9 cellular contexts compared by ENCODE assay signal in genomic region chr13:113861433-113862030, GRCh38. TPM values are rescaled to one million over a fixed set of nuclear protein-coding genes. Genes with fewer than 3 reads are reported as not detected.
A peak's percentile ranks its signal among the peaks of the same experiment; 100 is the strongest.
DNase-seq lines count a peak whose midpoint lies in the region; ATAC-seq, FAIRE-seq and TF ChIP-seq lines count a peak whose summit lies in the region.
"Had no signal": no experiment of that assay in that cellular context is flagged by ENCODE, and none has a peak within 500 bp of the region (broad histone marks: within the 10 kb centered on the region; RNA-seq: fewer than 3 reads in every experiment).

No MANE protein-coding gene starts in this region.

- CTCF ChIA-PET in OCI-LY7 (lab: Charles Lee; ENCODE audit: unreplicated experiment), result no interaction called here

- no peak for ATAC-seq in GM19035 (IDR thresholded peaks at IDR 0.05; ENCODE audit: unreplicated experiment)

- DNase-seq in D341Med (ENCODE audit: low spot score), result peak; percentile 26
- peak in 1 of 3 donors; percentile 50 for DNase-seq in Peyer's patch
- no peak for DNase-seq in fibroblast of villous mesenchyme (ENCODE audit: low read depth)
- DNase-seq in progenitor cell of endocrine pancreas (ENCODE audit: low spot score, unreplicated experiment), result no peak
- no peak for DNase-seq in OCI-LY7 (ENCODE audit: low spot score)
- DNase-seq in NCI-H2196 treated with DMSO at 0.1 percent for 48 hours (lab: John Stamatoyannopoulos, UW; ENCODE audit: unreplicated experiment), result no peak
- DNase-seq in GM19239 (ENCODE audit: insufficient read length, low spot score), result no peak

- no peaks in the 10 kb centered on the region for H4K20me1 ChIP-seq in OCI-LY7 (ENCODE audit: insufficient read depth, low read length)

- no peak for TF ChIP-seq POLR2A in Peyer's patch (IDR thresholded peaks at IDR 0.05)

- no peaks in the 10 kb centered on the region for H3K36me3 Mint-ChIP-seq in progenitor cell of endocrine pancreas (ENCODE audit: insufficient read depth)
- H3K36me3 Mint-ChIP-seq: memory B cell had no signal

- no peaks in the 10 kb centered on the region for H3K79me2 ChIP-seq in OCI-LY7 (ENCODE audit: insufficient read depth, low read depth, low read length)

- H3K4me1 ChIP-seq in Peyer's patch, result peaks cover 7 to 55% (median 14%) of the 10 kb centered on the region in 4 donors
- no peaks in the 10 kb centered on the region for H3K4me1 ChIP-seq in OCI-LY7 (ENCODE audit: insufficient read depth, low read length, poor library complexity, severe bottlenecking)

- no peaks in the 10 kb centered on the region for H3K9me3 ChIP-seq in Peyer's patch
- H3K9me3 ChIP-seq in OCI-LY7 (ENCODE audit: low read length), result no peaks in the 10 kb centered on the region

- H3K4me1 Mint-ChIP-seq in progenitor cell of endocrine pancreas (ENCODE audit: low read depth), result peaks cover 21% of the 10 kb centered on the region

- H3K27ac ChIP-seq in Peyer's patch (peak overlapping the region in 3 of 4 donors; percentile 71 to 93 (median 89)), OCI-LY7 (ENCODE audit: low read depth, low read length, poor library complexity, severe bottlenecking) (no peak overlapping the region)

- no peaks in the 10 kb centered on the region for H3K9me3 Mint-ChIP-seq in progenitor cell of endocrine pancreas (ENCODE audit: low read depth)
- H3K9me3 Mint-ChIP-seq: memory B cell had no signal

- no peaks in the 10 kb centered on the region for H3K27me3 ChIP-seq in Peyer's patch

- H3K27ac Mint-ChIP-seq in progenitor cell of endocrine pancreas, result peak overlapping the region; percentile 98

- peak overlapping the region; percentile 0 for H3K4me3 Mint-ChIP-seq in progenitor cell of endocrine pancreas (ENCODE audit: low read depth)

- no TSS peak for BruUV-seq in OCI-LY7 (replicated peaks; lab: Mats Ljungman, UMichigan)

- FAIRE-seq in GM19239 (lab: Jason Lieb, UNC), result no peak

- peaks cover 32% of the 10 kb centered on the region for H3K27me3 Mint-ChIP-seq in progenitor cell of endocrine pancreas

- POLR2A ChIA-PET in OCI-LY7 (lab: Charles Lee), result no interaction called here

- no peaks in the 10 kb centered on the region for H3K9me2 ChIP-seq in OCI-LY7 (ENCODE audit: insufficient read depth, low read length)

- H3K4me3 ChIP-seq in Peyer's patch, result peak overlapping the region in 2 of 4 donors; percentile 11 to 27
- peak overlapping the region; percentile 88 for H3K4me3 ChIP-seq in fibroblast of villous mesenchyme (ENCODE audit: low read depth, low read length)
- no peak overlapping the region for H3K4me3 ChIP-seq in OCI-LY7 (ENCODE audit: low read depth, low read length, poor library complexity, severe bottlenecking)

- TF ChIP-seq CTCF in Peyer's patch (IDR thresholded peaks at IDR 0.05), result peak in 1 of 6 experiments; percentile 10
- no peak for TF ChIP-seq CTCF in fibroblast of villous mesenchyme (IDR thresholded peaks at IDR 0.05; ENCODE audit: insufficient read depth, low read depth, low read length)
- TF ChIP-seq CTCF in progenitor cell of endocrine pancreas (IDR thresholded peaks at IDR 0.05; ENCODE audit: unreplicated experiment), result no peak
- no peak for TF ChIP-seq CTCF in OCI-LY7 (conservative IDR thresholded peaks at IDR 0.05; ENCODE audit: low read length)

- H2AFZ ChIP-seq in OCI-LY7 (ENCODE audit: low read length), result no peak overlapping the region

- no peaks in the 10 kb centered on the region for H3K36me3 ChIP-seq in Peyer's patch
- no peaks in the 10 kb centered on the region for H3K36me3 ChIP-seq in OCI-LY7 (ENCODE audit: insufficient read depth, low read length)

- no peak overlapping the region for H3K4me2 ChIP-seq in OCI-LY7 (ENCODE audit: low read length)

- intact Hi-C loops in OCI-LY7 (cut with micrococcal nuclease; ENCODE audit: unreplicated experiment), result no loop called here

RNA-seq across cellular contexts. Expression of gene GAS6, which starts 2.3 kb away (rescaled TPM):
- total RNA-seq in Peyer's patch (100 to 1,000 TPM; 132 to 226 (median 154) TPM), fibroblast of villous mesenchyme (172 and 216 TPM in 2 replicates), progenitor cell of endocrine pancreas (11.5 and 13.8 TPM in 2 replicates), OCI-LY7 (2022) (not detected in 2 replicates)
- not detected in 2 replicates for total RNA-seq in OCI-LY7 (2014; rRNA removed; shearing (Covaris generic))

Comparison
In these comparisons a context has a peak if more than half of its experiments do, and no peak if none do; other contexts are left out.
1. RNA of gene GAS6, which starts 2.3 kb away (total RNA-seq): 172 to 216 TPM in fibroblast of villous mesenchyme, 132 to 226 TPM in Peyer's patch and 11.5 to 13.8 TPM in progenitor cell of endocrine pancreas; not detected in OCI-LY7; every median in the first group is over 10 times any median in the second.